Comparison of ENCODE assay signal across 31 cellular contexts in the genomic region with DNA sequence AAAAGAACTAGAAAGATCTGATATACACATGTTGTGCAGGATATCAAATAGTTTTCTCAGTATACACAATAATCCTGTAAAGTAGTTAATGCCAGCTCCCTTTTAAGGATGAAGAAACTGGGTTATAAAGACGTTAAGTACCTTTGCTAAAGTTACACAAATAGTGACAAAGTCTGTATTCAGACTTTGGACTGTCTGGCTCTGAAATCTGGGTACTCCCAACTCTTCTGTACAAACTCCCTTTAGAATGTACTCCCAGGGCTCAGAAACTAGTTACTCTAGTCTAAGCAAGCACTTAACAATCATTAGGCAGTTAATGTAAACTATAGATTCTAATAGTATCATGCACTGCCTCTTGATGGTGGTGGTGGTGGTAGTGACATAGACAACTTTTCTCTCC.
"Had no signal": no experiment of that assay in that cellular context is flagged by ENCODE, and none has a peak within 500 bp of the region (broad histone marks: within the 10 kb centered on the region; RNA-seq: fewer than 3 reads in every experiment).

No MANE protein-coding gene starts in this region.

- H3K9ac ChIP-seq: neural progenitor cell, parathyroid adenoma had no signal

- ATAC-seq: natural killer cell; psoas muscle; right cardiac atrium; sciatic nerve; stimulated activated memory B cell treated with anti-CD40 and anti-IgM and Interleukin-4, amounts not matched to agents 10 μg/mL and 1 μg/mL and 100 μg/mL, for 72 hours; stimulated activated naive CD8-positive, alpha-beta T cell treated with anti-CD3 and anti-CD28 coated beads, Interleukin-15, amount 100 ng/mL, for 72 hours; stimulated activated naive CD8-positive, alpha-beta T cell treated with anti-CD3 and anti-CD28 coated beads, Interleukin-15, Interleukin-2, amounts not matched to agents 100 U/mL and 50 U/mL, for 24 hours; upper lobe of right lung had no signal

- H3K27me3 ChIP-seq: neural progenitor cell, ovary, spleen, suprapubic skin, testis, tibial artery, transverse colon, upper lobe of right lung, uterus had no signal

- H3K4me3 ChIP-seq: neural progenitor cell, ovary, psoas muscle, skin epidermis, smooth muscle cell, spleen, suprapubic skin, testis, tibial artery, transverse colon, upper lobe of right lung, uterus had no signal

- H3K27ac Mint-ChIP-seq: natural killer cell; nephron; neural progenitor cell; progenitor cell of endocrine pancreas; stimulated activated memory B cell treated with anti-CD40 and anti-IgM and Interleukin-4, amounts not matched to agents 10 μg/mL and 1 μg/mL and 100 μg/mL, for 72 hours; stimulated activated naive CD8-positive, alpha-beta T cell treated with anti-CD3 and anti-CD28 coated beads, Interleukin-15, amount 100 ng/mL, for 72 hours; type B pancreatic cell had no signal

- H3K27me3 Mint-ChIP-seq: progenitor cell of endocrine pancreas; stimulated activated memory B cell treated with anti-CD40 and anti-IgM and Interleukin-4, amounts not matched to agents 10 μg/mL and 1 μg/mL and 100 μg/mL, for 72 hours; stimulated activated naive CD8-positive, alpha-beta T cell treated with anti-CD3 and anti-CD28 coated beads, Interleukin-15, amount 100 ng/mL, for 72 hours; type B pancreatic cell had no signal

- DNase-seq: natural killer cell; occipital lobe; ovary; posterior cingulate gyrus; psoas muscle; right cardiac atrium; spleen; stimulated activated CD4-positive, alpha-beta T cell treated with anti-CD3 and anti-CD28 coated beads, Interleukin-12 subunit alpha, Interleukin-12 subunit beta, amount 100 ng/mL, for 4 hours; stimulated activated CD4-positive, alpha-beta T cell treated with anti-CD3 and anti-CD28 coated beads, Interleukin-1b, Interleukin-23, amount 100 ng/mL, for 48 hours; stimulated activated CD4-positive, alpha-beta T cell treated with anti-CD3 and anti-CD28 coated beads, Interleukin-4, amount 100 ng/mL, for 1 hour; stimulated activated CD4-positive, alpha-beta T cell treated with anti-CD3 and anti-CD28 coated beads, Interleukin-4, amount 100 ng/mL, for 4 hours; stimulated activated CD8-positive, alpha-beta memory T cell treated with anti-CD3 and anti-CD28 coated beads, Interleukin-4, amount 100 ng/mL, for 48 hours; stimulated activated naive CD4-positive, alpha-beta T cell; stimulated activated naive CD8-positive, alpha-beta T cell treated with anti-CD3 and anti-CD28 coated beads, Interleukin-15, amount 100 ng/mL, for 72 hours; stimulated activated naive CD8-positive, alpha-beta T cell treated with anti-CD3 and anti-CD28 coated beads, Interleukin-15, Interleukin-2, amounts not matched to agents 100 U/mL and 50 U/mL, for 24 hours; substantia nigra; testis; tibial artery; transverse colon; upper lobe of right lung; uterus had no signal

- H3K36me3 Mint-ChIP-seq: natural killer cell; stimulated activated memory B cell treated with anti-CD40 and anti-IgM and Interleukin-4, amounts not matched to agents 10 μg/mL and 1 μg/mL and 100 μg/mL, for 72 hours had no signal

- H3K27ac ChIP-seq: neural progenitor cell, ovary, parathyroid adenoma, psoas muscle, skin epidermis, spleen, suprapubic skin, testis, tibial artery, transverse colon, upper lobe of right lung, uterus had no signal

- H3K9me3 ChIP-seq: ovary, psoas muscle, spleen, suprapubic skin, testis, tibial artery, transverse colon, upper lobe of right lung, uterus had no signal

- H3K4me1 Mint-ChIP-seq: natural killer cell; nephron; neural progenitor cell; stimulated activated memory B cell treated with anti-CD40 and anti-IgM and Interleukin-4, amounts not matched to agents 10 μg/mL and 1 μg/mL and 100 μg/mL, for 72 hours; stimulated activated naive CD8-positive, alpha-beta T cell treated with anti-CD3 and anti-CD28 coated beads, Interleukin-15, amount 100 ng/mL, for 72 hours had no signal

- H3K4me1 ChIP-seq: neural progenitor cell, parathyroid adenoma, psoas muscle, spleen, suprapubic skin, testis, tibial artery, transverse colon, upper lobe of right lung, uterus had no signal

- H3K4me3 Mint-ChIP-seq: natural killer cell; nephron; neural progenitor cell; stimulated activated memory B cell treated with anti-CD40 and anti-IgM and Interleukin-4, amounts not matched to agents 10 μg/mL and 1 μg/mL and 100 μg/mL, for 72 hours; stimulated activated naive CD8-positive, alpha-beta T cell treated with anti-CD3 and anti-CD28 coated beads, Interleukin-15, amount 100 ng/mL, for 72 hours; type B pancreatic cell had no signal

- H3K36me3 ChIP-seq: neural progenitor cell, ovary, spleen, suprapubic skin, tibial artery, transverse colon, upper lobe of right lung, uterus had no signal

- H3K9me3 Mint-ChIP-seq: natural killer cell; neural progenitor cell; stimulated activated memory B cell treated with anti-CD40 and anti-IgM and Interleukin-4, amounts not matched to agents 10 μg/mL and 1 μg/mL and 100 μg/mL, for 72 hours; stimulated activated naive CD8-positive, alpha-beta T cell treated with anti-CD3 and anti-CD28 coated beads, Interleukin-15, amount 100 ng/mL, for 72 hours; type B pancreatic cell had no signal
